ENCODE assay signal across 28 cellular contexts in the genomic region with DNA sequence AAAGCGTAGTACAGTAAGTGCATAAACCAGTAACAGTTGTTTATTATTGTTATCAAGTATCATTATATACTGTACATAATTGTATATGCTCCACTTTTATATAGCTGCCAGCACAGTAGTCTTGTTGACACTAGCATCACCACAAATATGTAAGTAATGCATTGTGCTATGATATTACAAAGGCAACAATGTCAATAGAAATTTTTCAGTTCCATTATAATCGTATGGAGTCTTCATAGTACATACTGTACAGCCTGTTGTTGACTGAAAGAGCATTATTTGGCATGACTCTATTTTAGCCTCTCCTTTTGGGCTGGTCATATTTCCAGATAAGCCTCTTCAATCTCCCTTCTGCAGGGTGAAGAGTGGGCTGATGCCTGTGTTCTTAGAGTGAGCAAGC. TPM values are rescaled to one million over a fixed set of nuclear protein-coding genes. Genes with fewer than 3 reads are reported as not detected.
"Had no signal": no experiment of that assay in that cellular context is flagged by ENCODE, and none has a peak within 500 bp of the region (broad histone marks: within the 10 kb centered on the region; RNA-seq: fewer than 3 reads in every experiment).

No MANE protein-coding gene starts in this region.

- H3K4me1 ChIP-seq: body of pancreas, gastroesophageal sphincter, prostate gland, vagina had no signal

- H3K27me3 ChIP-seq: body of pancreas, gastroesophageal sphincter, neutrophil, ovary, vagina had no signal

- ATAC-seq: body of pancreas, esophagus mucosa, gastroesophageal sphincter, left colon had no signal

- H3K9me3 ChIP-seq: body of pancreas, gastroesophageal sphincter, neutrophil, ovary, prostate gland, thoracic aorta, vagina had no signal

- DNase-seq: activated B cell treated with CpG ODN at 0.5 μM for 24 hours; activated CD4-positive, alpha-beta T cell treated with anti-CD3 and anti-CD28 coated beads for 4 hours; activated CD4-positive, alpha-beta T cell treated with anti-CD3 and anti-CD28 coated beads, Interleukin-2, amount 50 U/mL, for 48 hours; activated naive CD4-positive, alpha-beta T cell treated with anti-CD3 and anti-CD28 coated beads for 36 hours; activated naive CD8-positive, alpha-beta T cell treated with anti-CD3 and anti-CD28 coated beads, Interleukin-2, amount 10 ng/mL, durations not matched to agents 7 days and 5 days; activated T-cell treated with anti-CD3 and anti-CD28 coated beads, Interleukin-2, amount 50 U/mL, for 48 hours; body of pancreas; caudate nucleus; dermis blood vessel endothelial cell; effector CD8-positive, alpha-beta T cell; head of caudate nucleus; hypothalamus; islet precursor cell; left colon; mesenchymal stem cell; ovary; stimulated activated CD4-positive, alpha-beta T cell treated with anti-CD3 and anti-CD28 coated beads, Interleukin-4, amount 100 ng/mL, for 24 hours; stimulated activated naive CD4-positive, alpha-beta T cell treated with Interleukin-2 at 50 U/mL for 16 hours; T1000 had no signal

- H3K4me3 ChIP-seq: body of pancreas, gastroesophageal sphincter, ovary, prostate gland, thoracic aorta, vagina had no signal

- H3K27ac ChIP-seq: body of pancreas, gastroesophageal sphincter, neutrophil, ovary, prostate gland, thoracic aorta, vagina had no signal

RNA-seq across cellular contexts. Expression of gene CFAP95, which starts 40.4 kb away (rescaled TPM):
- total RNA-seq: activated B cell treated with CpG ODN at 0.5 μM for 24 hours; activated naive CD4-positive, alpha-beta T cell treated with anti-CD3 and anti-CD28 coated beads for 36 hours; dermis blood vessel endothelial cell; esophagus mucosa; gastroesophageal sphincter; lower leg skin; mononuclear cell; myocyte; thoracic aorta; vagina had no signal
